Comparison of ENCODE assay signal across 11 cellular contexts in genomic region chr17:8488931-8489330, GRCh38. TPM values are rescaled to one million over a fixed set of nuclear protein-coding genes. Genes with fewer than 3 reads are reported as not detected.
DNase-seq lines count a peak whose midpoint lies in the region; ATAC-seq and TF ChIP-seq lines count a peak whose summit lies in the region.
"Had no signal": no experiment of that assay in that cellular context is flagged by ENCODE, and none has a peak within 500 bp of the region (broad histone marks: within the 10 kb centered on the region; RNA-seq: fewer than 3 reads in every experiment).

No MANE protein-coding gene starts in this region.

- no peak overlapping the region for H3K4me3 ChIP-seq in AG09309 (ENCODE audit: control insufficient read depth, low read depth, low read length)
- H3K4me3 ChIP-seq in epithelial cell of proximal tubule (ENCODE audit: low read depth, low read length) = no peak overlapping the region

- DNase-seq in AG09309 (ENCODE audit: low read depth) = peak; percentile 88
- DNase-seq in epithelial cell of proximal tubule (ENCODE audit: low read depth) = peak; percentile 82
- DNase-seq in mesenteric fat pad (ENCODE audit: low spot score) = peak; percentile 88
- DNase-seq in COR-L47 (lab: John Stamatoyannopoulos, UW) = no peak
- no peak for DNase-seq in NOMO-1 treated with dmso at 0.1 percent for 144 hours (lab: John Stamatoyannopoulos, UW; ENCODE audit: unreplicated experiment)
- DNase-seq in stimulated activated CD4-positive, alpha-beta T cell treated with anti-CD3 and anti-CD28 coated beads, Interleukin-4, amount 100 ng/mL, for 1 hour = no peak
- DNase-seq: activated T-cell treated with anti-CD3 and anti-CD28 coated beads, Interleukin-2, amount 50 U/mL, for 1 hour; SHP77 treated with DMSO at 0.1 percent for 48 hours; stimulated activated CD4-positive, alpha-beta T cell treated with anti-CD3 and anti-CD28 coated beads, Interleukin-2, amount 100 ng/mL, for 48 hours had no signal

- ATAC-seq in GM21423 (IDR thresholded peaks at IDR 0.05; ENCODE audit: unreplicated experiment) = no peak

- TF ChIP-seq CTCF in AG09309 (IDR thresholded peaks at IDR 0.05; ENCODE audit: control insufficient read depth, insufficient read depth, low read depth, low read length, missing control alignments) (no peak), epithelial cell of proximal tubule (conservative IDR thresholded peaks at IDR 0.05; ENCODE audit: low read depth, low read length) (no peak)

TF ChIP-seq in PFSK-1, 5 proteins besides CTCF, POLR2A, EP300 and RAD21:
- TF ChIP-seq FOXP2 (optimal IDR thresholded peaks at IDR 0.05; ENCODE audit: borderline replicate concordance, extremely low read depth, extremely low read length, insufficient read depth) (peak; percentile 64), REST (IDR thresholded peaks at IDR 0.05; ENCODE audit: insufficient read depth in 1 of 2, low read depth in 2 of 2, low read length in 2 of 2) (no peak), POLR2AphosphoS5 (IDR thresholded peaks at IDR 0.05; ENCODE audit: low read depth, low read length) (no peak)

RNA-seq across cellular contexts. Expression of gene NDEL1, which starts 53.2 kb away (rescaled TPM):
- 63.5 TPM for polyA plus RNA-seq in PFSK-1 (2012; ENCODE audit: insufficient read length, low read depth)
- 27.3 and 33.4 TPM in 2 replicates for total RNA-seq in epithelial cell of proximal tubule
- total RNA-seq in mesenteric fat pad = 112 TPM

Comparison
In these comparisons a context has a peak if more than half of its experiments do, and no peak if none do; other contexts are left out.
1. DNase-seq: peak in AG09309 (single experiment), epithelial cell of proximal tubule (single experiment) and mesenteric fat pad (single experiment); none in COR-L47 (single experiment), NOMO-1 treated with dmso at 0.1 percent for 144 hours (single experiment) and stimulated activated CD4-positive, alpha-beta T cell treated with anti-CD3 and anti-CD28 coated beads, Interleukin-4, amount 100 ng/mL, for 1 hour (single experiment).